28 cellular contexts compared by ENCODE assay signal in the genomic region with DNA sequence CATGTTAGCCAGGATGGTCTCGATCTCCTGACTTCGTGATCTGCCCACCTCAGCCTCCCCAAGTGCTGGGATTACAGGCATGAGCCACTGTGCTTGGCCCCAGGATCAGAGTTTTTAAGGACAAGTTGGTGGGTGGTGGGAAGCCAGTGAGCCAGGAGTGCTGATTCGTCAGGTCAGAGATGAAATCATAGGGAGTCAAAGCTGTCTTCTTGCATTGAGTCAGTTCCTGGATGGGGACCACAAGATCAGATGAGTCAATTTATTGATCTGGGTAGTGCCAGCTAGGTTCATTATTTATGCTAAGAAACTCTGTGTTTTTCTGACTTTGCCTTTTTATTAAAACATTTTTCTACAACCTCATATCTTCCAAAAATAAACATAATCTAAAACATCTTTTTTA.
A peak's percentile ranks its signal among the peaks of the same experiment; 100 is the strongest.
DNase-seq lines count a peak whose midpoint lies in the region; TF ChIP-seq lines count a peak whose summit lies in the region.
"Had no signal": no experiment of that assay in that cellular context is flagged by ENCODE, and none has a peak within 500 bp of the region (broad histone marks: within the 10 kb centered on the region; RNA-seq: fewer than 3 reads in every experiment).

No MANE protein-coding gene starts in this region.

- no peak overlapping the region for H3K9ac ChIP-seq in GM23248

- no peaks in the 10 kb centered on the region for H3K4me1 ChIP-seq in GM23248 (ENCODE audit: insufficient read depth)
- H3K4me1 ChIP-seq: heart left ventricle, lower lobe of right lung, prostate gland, right lobe of liver, SJSA1, transverse colon had no signal

- TF ChIP-seq CTCF in fibroblast of the aortic adventitia (IDR thresholded peaks at IDR 0.05; ENCODE audit: insufficient read depth, low read length): no peak

- no peaks in the 10 kb centered on the region for H3K9me2 ChIP-seq in GM23248 (ENCODE audit: insufficient read depth)

- H3K4me3 Mint-ChIP-seq in T-helper 2 cell treated with Interferon-gamma antibody and Interleukin-4, amounts not matched to agents 5 μg/mL and 100 μg/mL, for 36 hours: no peak overlapping the region
- H3K4me3 Mint-ChIP-seq: central memory CD8-positive, alpha-beta T cell; dendritic cell treated with granulocyte-macrophage colony-stimulating factor and Interleukin-4, amounts not matched to agents 40 ng/mL and 50 ng/mL, for 4 days; naive thymus-derived CD4-positive, alpha-beta T cell had no signal

- 48 to 54% methylated on average over 3 of the region's 3 CpGs for WGBS in GM23248 (ENCODE audit: low coverage in 1 of 2, low lambda C conversion rate in 2 of 2, missing lambda C conversion rate in 2 of 2), 2 experiments

- no peaks in the 10 kb centered on the region for H3K79me2 ChIP-seq in GM23248 (ENCODE audit: insufficient read depth)

- no peaks in the 10 kb centered on the region for H3K36me3 Mint-ChIP-seq in T-helper 2 cell treated with Interferon-gamma antibody and Interleukin-4, amounts not matched to agents 5 μg/mL and 100 μg/mL, for 36 hours (ENCODE audit: low read depth)
- H3K36me3 Mint-ChIP-seq: naive thymus-derived CD4-positive, alpha-beta T cell had no signal

- H3K27ac ChIP-seq in GM23248: no peak overlapping the region
- H3K27ac ChIP-seq: heart left ventricle, lower lobe of right lung, prostate gland, right lobe of liver, SJSA1, transverse colon, WERI-Rb-1 had no signal

- H3K27me3 ChIP-seq in GM23248 (replicated peaks; ENCODE audit: insufficient read depth): no peaks in the 10 kb centered on the region
- H3K27me3 ChIP-seq: heart left ventricle, right lobe of liver, SJSA1, transverse colon had no signal

- no peaks in the 10 kb centered on the region for H3K36me3 ChIP-seq in GM23248 (ENCODE audit: low read depth)
- H3K36me3 ChIP-seq: heart left ventricle, lower lobe of right lung, prostate gland, right lobe of liver, SJSA1, transverse colon, WERI-Rb-1 had no signal

- H3K9me3 ChIP-seq in GM23248 (ENCODE audit: low read depth): no peaks in the 10 kb centered on the region
- H3K9me3 ChIP-seq: lower lobe of right lung, prostate gland, right lobe of liver, SJSA1, transverse colon had no signal

- 0 out of 2 replicates have a peak overlapping the region, but pooled peaks have one; percentile 10 for H2AFZ ChIP-seq in GM23248

- no peaks in the 10 kb centered on the region for H4K20me1 ChIP-seq in GM23248 (ENCODE audit: insufficient read depth)

- no peaks in the 10 kb centered on the region for H3K4me1 Mint-ChIP-seq in T-helper 2 cell treated with Interferon-gamma antibody and Interleukin-4, amounts not matched to agents 5 μg/mL and 100 μg/mL, for 36 hours (ENCODE audit: low read depth)
- H3K4me1 Mint-ChIP-seq: central memory CD8-positive, alpha-beta T cell; naive thymus-derived CD4-positive, alpha-beta T cell had no signal

- no peaks in the 10 kb centered on the region for H3K9me3 Mint-ChIP-seq in T-helper 2 cell treated with Interferon-gamma antibody and Interleukin-4, amounts not matched to agents 5 μg/mL and 100 μg/mL, for 36 hours
- H3K9me3 Mint-ChIP-seq: central memory CD8-positive, alpha-beta T cell; dendritic cell treated with granulocyte-macrophage colony-stimulating factor and Interleukin-4, amounts not matched to agents 40 ng/mL and 50 ng/mL, for 4 days had no signal

- H3K27ac Mint-ChIP-seq in T-helper 2 cell treated with Interferon-gamma antibody and Interleukin-4, amounts not matched to agents 5 μg/mL and 100 μg/mL, for 36 hours: no peak overlapping the region
- H3K27ac Mint-ChIP-seq: dendritic cell treated with granulocyte-macrophage colony-stimulating factor and Interleukin-4, amounts not matched to agents 40 ng/mL and 50 ng/mL, for 4 days; naive thymus-derived CD4-positive, alpha-beta T cell had no signal

- H3K27me3 Mint-ChIP-seq in T-helper 2 cell treated with Interferon-gamma antibody and Interleukin-4, amounts not matched to agents 5 μg/mL and 100 μg/mL, for 36 hours (ENCODE audit: low read depth): no peaks in the 10 kb centered on the region
- H3K27me3 Mint-ChIP-seq: dendritic cell treated with granulocyte-macrophage colony-stimulating factor and Interleukin-4, amounts not matched to agents 40 ng/mL and 50 ng/mL, for 4 days had no signal

- H3F3A ChIP-seq in GM23248 (ENCODE audit: insufficient read depth): no peaks in the 10 kb centered on the region

- DNase-seq in Daoy (ENCODE audit: low read depth) (peak; percentile 16), GM23248 (peak; percentile 27), fibroblast of the aortic adventitia (ENCODE audit: low read depth) (peak; percentile 9), iPS-NIHi11 (ENCODE audit: low spot score) (no peak), NCI-H1105 (lab: John Stamatoyannopoulos, UW) (no peak), amygdala (lab: John Stamatoyannopoulos, UW) (no peak)
- DNase-seq in T-helper 2 cell treated with Interferon-gamma antibody and Interleukin-4, amounts not matched to agents 5 μg/mL and 100 μg/mL, for 36 hours (ENCODE audit: low spot score): peak; percentile 13
- DNase-seq: C1 segment of cervical spinal cord; COR-L47; foreskin melanocyte; heart left ventricle; kidney glomerular epithelial cell; lower lobe of right lung; midbrain; naive thymus-derived CD4-positive, alpha-beta T cell; NCI-H1092; NCI-H187; occipital lobe; right lobe of liver; RPMI8226; stimulated activated CD4-positive, alpha-beta T cell treated with anti-CD3 and anti-CD28 coated beads, Interleukin-4, amount 100 ng/mL, for 24 hours; T1000; transverse colon; WERI-Rb-1 had no signal

- H3K4me2 ChIP-seq in GM23248 (ENCODE audit: unreplicated experiment): no peak overlapping the region

- in situ Hi-C loops in GM23248 (cut with MboI): no loop called here

- H3K4me3 ChIP-seq in GM23248 (no peak overlapping the region), fibroblast of the aortic adventitia (ENCODE audit: low read depth, low read length) (no peak overlapping the region)
- H3K4me3 ChIP-seq: heart left ventricle, lower lobe of right lung, prostate gland, right lobe of liver, SJSA1, transverse colon had no signal

Comparison
In these comparisons a context has a peak if more than half of its experiments do, and no peak if none do; other contexts are left out.
1. DNase-seq: peak in Daoy (single experiment), GM23248 (single experiment), T-helper 2 cell treated with Interferon-gamma antibody and Interleukin-4, amounts not matched to agents 5 μg/mL and 100 μg/mL, for 36 hours (single experiment) and fibroblast of the aortic adventitia (single experiment); none in iPS-NIHi11 (single experiment), NCI-H1105 (single experiment) and amygdala (0 of 56).